ENCODE assay signal across 8 cellular contexts in genomic region chr15:98295101-98295759, GRCh38.
A peak's percentile ranks its signal among the peaks of the same experiment; 100 is the strongest.
DNase-seq lines count a peak whose midpoint lies in the region; ATAC-seq and TF ChIP-seq lines count a peak whose summit lies in the region.
"Not testable (repeated sequence)": the region's sequence is repeated elsewhere in the genome, so short reads cannot be mapped to it uniquely, and the experiment has no call there.

No MANE protein-coding gene starts in this region.

- not testable (repeated sequence) for H3K4me1 ChIP-seq in PC-9 (replicated peaks; ENCODE audit: insufficient read depth); adrenal gland (replicated peaks in 1 of 2); mesenchymal stem cell (ENCODE audit: control insufficient read depth, insufficient read depth, low read depth, low read length)

- H3F3A ChIP-seq in PC-9 (ENCODE audit: insufficient read depth, low read depth) = not testable (repeated sequence)

- H3K4ac ChIP-seq in mesenchymal stem cell (ENCODE audit: low read depth in 1 of 2, low read length in 2 of 2) = not testable (repeated sequence)

- not testable (repeated sequence) for H3K36me3 ChIP-seq in PC-9 (ENCODE audit: low read depth); adrenal gland (replicated peaks in 1 of 2); mesenchymal stem cell (ENCODE audit: control insufficient read depth in 1 of 2, insufficient read depth in 2 of 2, low read depth in 1 of 2, low read length in 2 of 2)

- CTCF ChIA-PET in PC-9 (lab: Charles Lee) = interaction anchor here (0.7 kb wide), 2 partner anchors 17 to 919 kb away, joined by 4 to 8 read pairs; no protein-coding TSS in a partner anchor

- H3K14ac ChIP-seq in mesenchymal stem cell (ENCODE audit: low read length in 2 of 2) = not testable (repeated sequence)

- TF ChIP-seq CTCF in PC-9 (conservative IDR thresholded peaks at IDR 0.05) (peak; percentile 59), adrenal gland (IDR thresholded peaks at IDR 0.05) (peak in 5 of 6 experiments; percentile 22 to 67 (median 51)), fibroblast of the aortic adventitia (IDR thresholded peaks at IDR 0.05; ENCODE audit: insufficient read depth, low read length) (peak; percentile 39)

- TF ChIP-seq POLR2A in adrenal gland (IDR thresholded peaks at IDR 0.05) = not testable (repeated sequence)

- not testable (repeated sequence) for H4K91ac ChIP-seq in mesenchymal stem cell (ENCODE audit: low read length)

- H4K20me1 ChIP-seq in PC-9 (ENCODE audit: insufficient read depth) = not testable (repeated sequence)

- not testable (repeated sequence) for H2AFZ ChIP-seq in PC-9; mesenchymal stem cell (ENCODE audit: low read depth, low read length)

- 20 to 37% (median 30%) methylated on average over 8 to 9 of the region's 10 CpGs for WGBS in adrenal gland, 4 donors
- 71% methylated on average over 2 of the region's 10 CpGs for WGBS in mesenchymal stem cell

- not testable (repeated sequence) for H2BK120ac ChIP-seq in mesenchymal stem cell (ENCODE audit: low read depth, low read length)

- H3K9me2 ChIP-seq in PC-9 (ENCODE audit: insufficient read depth) = not testable (repeated sequence)

- POLR2A ChIA-PET in PC-9 (lab: Charles Lee; ENCODE audit: unreplicated experiment) = not testable (repeated sequence)

- DNase-seq in 8988T = peak; percentile 37
- DNase-seq in GM03348 (ENCODE audit: low spot score) = peak; percentile 66
- DNase-seq in NCI-H1417 treated with DMSO at 0.1 percent for 48 hours (lab: John Stamatoyannopoulos, UW) = peak; percentile 11
- peak; percentile 14 to 37 for DNase-seq in PC-9
- DNase-seq in adrenal gland = peak in 6 of 7 donors; percentile 24 to 55 (median 42)
- peak; percentile 39 for DNase-seq in fibroblast of the aortic adventitia (ENCODE audit: low read depth)
- DNase-seq in mesenchymal stem cell = peak; percentile 36

- not testable (repeated sequence) for H2BK5ac ChIP-seq in mesenchymal stem cell (ENCODE audit: low read depth, low read length, poor library complexity, severe bottlenecking)

- H2BK15ac ChIP-seq in mesenchymal stem cell (ENCODE audit: low read depth, poor library complexity, severe bottlenecking) = not testable (repeated sequence)

- H3K4me3 ChIP-seq in PC-9; adrenal gland; fibroblast of the aortic adventitia (ENCODE audit: low read depth, low read length); mesenchymal stem cell (ENCODE audit: insufficient read depth in 1 of 2, low read depth in 1 of 2, low read length in 2 of 2): not testable (repeated sequence)

- not testable (repeated sequence) for H3K18ac ChIP-seq in mesenchymal stem cell (ENCODE audit: low read depth in 1 of 2, low read length in 2 of 2)

- H2AK5ac ChIP-seq in mesenchymal stem cell (ENCODE audit: low read length, severe bottlenecking) = not testable (repeated sequence)

- ATAC-seq in HG02678 (IDR thresholded peaks at IDR 0.05; ENCODE audit: unreplicated experiment) = peak; percentile 44

- H3K23ac ChIP-seq in mesenchymal stem cell (ENCODE audit: low read length in 2 of 2) = not testable (repeated sequence)

- H3K79me1 ChIP-seq in mesenchymal stem cell (replicated peaks; ENCODE audit: low read length, poor library complexity, severe bottlenecking) = not testable (repeated sequence)

- peaks cover 56% of the 10 kb centered on the region for H3K27me3 ChIP-seq in PC-9 (ENCODE audit: insufficient read depth, low read depth)
- H3K27me3 ChIP-seq in adrenal gland = peaks cover 29% of the 10 kb centered on the region
- peaks cover 21 to 66% of the 10 kb centered on the region in 2 experiments for H3K27me3 ChIP-seq in mesenchymal stem cell (ENCODE audit: control insufficient read depth in 1 of 2, insufficient read depth in 1 of 2, low read length in 2 of 2)

- not testable (repeated sequence) for H3K9me3 ChIP-seq in PC-9 (ENCODE audit: insufficient read depth, low read depth); adrenal gland (replicated peaks in 1 of 3); mesenchymal stem cell (ENCODE audit: control insufficient read depth, low read length)

- not testable (repeated sequence) for H3K79me2 ChIP-seq in PC-9 (ENCODE audit: low read depth)

- not testable (repeated sequence) for H3K9ac ChIP-seq in mesenchymal stem cell (ENCODE audit: low read length)

- not testable (repeated sequence) for H4K8ac ChIP-seq in mesenchymal stem cell (ENCODE audit: low read length)

- BruUV-seq in PC-9 (replicated peaks; lab: Mats Ljungman, UMichigan) = not testable (repeated sequence)

- not testable (repeated sequence) for H2BK12ac ChIP-seq in mesenchymal stem cell (ENCODE audit: low read length in 2 of 2)

- not testable (repeated sequence) for H3K4me2 ChIP-seq in PC-9; mesenchymal stem cell (ENCODE audit: low read length, poor library complexity, severe bottlenecking)

- intact Hi-C loops in PC-9 (cut with micrococcal nuclease; ENCODE audit: unreplicated experiment) = not testable (repeated sequence)
- intact Hi-C loops in adrenal gland (cut with DNase I) = loop anchor here in 1 of 2 donors (5.0 to 10.0 kb wide), 2 partner anchors 210 to 393 kb away; no protein-coding TSS in a partner anchor

- H3K27ac ChIP-seq in PC-9; adrenal gland; mesenchymal stem cell (ENCODE audit: low read length, poor library complexity, severe bottlenecking): not testable (repeated sequence)

Comparison
In these comparisons a context has a peak if more than half of its experiments do, and no peak if none do; other contexts are left out.
1. DNase-seq: peak in every context shown above with its lines; median percentile 66 in GM03348; 42 in adrenal gland; 39 in fibroblast of the aortic adventitia; 37 in 8988T; 36 in mesenchymal stem cell; 26 in PC-9; 11 in NCI-H1417 treated with DMSO at 0.1 percent for 48 hours.